ENCODE assay signal across 1 cellular context in genomic region chr6:13759025-13759424, GRCh38.
TF ChIP-seq lines count a peak whose summit lies in the region.

No MANE protein-coding gene starts in this region.

TF ChIP-seq in HepG2, 621 proteins besides CTCF, POLR2A, EP300 and RAD21:
- TF ChIP-seq ZNF367 (CRISPR knock-in tag; IDR thresholded peaks at IDR 0.05; ENCODE audit: borderline replicate concordance) (no peak), ZNF574 (CRISPR knock-in tag; IDR thresholded peaks at IDR 0.05) (peak; percentile 70), HNF1B (CRISPR knock-in tag; IDR thresholded peaks at IDR 0.05) (no peak)
